ENCODE assay signal across 20 cellular contexts in the genomic region with DNA sequence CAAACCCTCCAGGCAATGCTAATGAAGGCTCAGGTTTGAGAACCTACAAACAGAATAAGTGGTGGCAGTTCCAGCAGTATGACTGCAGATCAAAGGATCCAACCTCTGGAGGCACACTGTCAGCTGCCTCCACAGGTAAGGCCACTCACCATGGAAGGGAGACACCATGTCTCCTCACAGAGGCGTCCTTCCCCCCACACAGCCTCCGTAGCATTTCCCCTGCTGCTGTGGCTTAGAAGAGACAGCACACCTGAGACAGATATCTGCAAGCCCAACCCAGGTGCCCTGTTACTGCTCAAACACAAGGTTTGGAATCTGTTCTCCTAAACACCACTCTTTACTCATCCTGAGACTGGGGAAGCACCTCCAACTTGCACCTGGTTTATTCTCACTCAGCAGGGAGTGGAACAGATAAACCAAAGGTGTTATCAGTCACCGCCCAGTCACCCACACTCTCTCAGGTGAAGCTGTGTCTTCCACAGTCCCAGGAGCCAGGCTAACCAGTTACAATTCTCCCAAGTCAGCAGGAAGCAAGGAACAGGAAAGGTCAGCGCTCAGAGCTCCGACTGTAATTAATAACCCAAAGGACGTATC.
"Had no signal": no experiment of that assay in that cellular context is flagged by ENCODE, and none has a peak within 500 bp of the region (broad histone marks: within the 10 kb centered on the region; RNA-seq: fewer than 3 reads in every experiment).

No MANE protein-coding gene starts in this region.

- H3K27ac ChIP-seq: breast epithelium, gastroesophageal sphincter, heart right ventricle, sigmoid colon, SJCRH30, stomach, thoracic aorta had no signal

- H3K36me3 ChIP-seq: breast epithelium, gastroesophageal sphincter, heart right ventricle, sigmoid colon, SJCRH30, stomach, thoracic aorta had no signal

- H3K4me1 ChIP-seq: breast epithelium had no signal

- H3K27me3 Mint-ChIP-seq: activated B cell treated with CpG ODN at 0.5 μM for 24 hours; activated CD4-positive, alpha-beta T cell treated with anti-CD3 and anti-CD28 coated beads, Interleukin-2, amount 10 ng/mL, durations not matched to agents 7 days and 5 days; activated naive CD8-positive, alpha-beta T cell treated with anti-CD3 and anti-CD28 coated beads, Interleukin-2, amount 10 ng/mL, durations not matched to agents 7 days and 5 days; activated T-cell treated with anti-CD3 and anti-CD28 coated beads, Interleukin-2, amount 50 U/mL, for 24 hours; T-helper 17 cell had no signal

- H3K4me1 Mint-ChIP-seq: activated B cell treated with CpG ODN at 0.5 μM for 24 hours; activated naive CD8-positive, alpha-beta T cell treated with anti-CD3 and anti-CD28 coated beads, Interleukin-2, amount 10 ng/mL, durations not matched to agents 7 days and 5 days had no signal

- H3K27ac Mint-ChIP-seq: activated B cell treated with CpG ODN at 0.5 μM for 24 hours; activated CD4-positive, alpha-beta T cell treated with anti-CD3 and anti-CD28 coated beads, Interleukin-2, amount 10 ng/mL, durations not matched to agents 7 days and 5 days; activated naive CD8-positive, alpha-beta T cell treated with anti-CD3 and anti-CD28 coated beads, Interleukin-2, amount 10 ng/mL, durations not matched to agents 7 days and 5 days; activated T-cell treated with anti-CD3 and anti-CD28 coated beads, Interleukin-2, amount 50 U/mL, for 24 hours; dendritic cell treated with granulocyte-macrophage colony-stimulating factor and Interleukin-4, amounts not matched to agents 40 ng/mL and 50 ng/mL, for 4 days; natural killer cell treated with Interleukin-12 subunit alpha and Interleukin-12 subunit beta and Interleukin-15 and Interleukin-18, amount 100 ng/mL, for 72 hours; T-helper 17 cell had no signal

- DNase-seq: activated B cell treated with CpG ODN at 0.5 μM for 24 hours; activated CD4-positive, alpha-beta T cell treated with anti-CD3 and anti-CD28 coated beads, Interleukin-2, amount 10 ng/mL, durations not matched to agents 7 days and 5 days; activated effector memory CD4-positive, alpha-beta T cell treated with anti-CD3 and anti-CD28 coated beads, Interleukin-2, amount 50 U/mL, for 16 hours; activated naive CD8-positive, alpha-beta T cell treated with anti-CD3 and anti-CD28 coated beads, Interleukin-2, amount 10 ng/mL, durations not matched to agents 7 days and 5 days; activated T-cell treated with anti-CD3 and anti-CD28 coated beads, Interleukin-2, amount 50 U/mL, for 24 hours; cerebellar nuclear complex; effector memory CD4-positive, alpha-beta T cell; heart right ventricle; left colon; mammary epithelial cell; sigmoid colon; SJCRH30; stimulated activated CD4-positive, alpha-beta T cell treated with anti-CD3 and anti-CD28 coated beads, Interleukin-1b, Interleukin-23, amount 100 ng/mL, for 48 hours; stomach; T-helper 17 cell had no signal

- H3K27me3 ChIP-seq: breast epithelium, gastroesophageal sphincter, heart right ventricle, sigmoid colon, SJCRH30, stomach had no signal

- H3K36me3 Mint-ChIP-seq: natural killer cell treated with Interleukin-12 subunit alpha and Interleukin-12 subunit beta and Interleukin-15 and Interleukin-18, amount 100 ng/mL, for 72 hours had no signal

- H3K4me3 ChIP-seq: breast epithelium, gastroesophageal sphincter, heart right ventricle, sigmoid colon, SJCRH30, stomach, thoracic aorta had no signal

- H3K4me3 Mint-ChIP-seq: activated B cell treated with CpG ODN at 0.5 μM for 24 hours; activated CD4-positive, alpha-beta T cell treated with anti-CD3 and anti-CD28 coated beads, Interleukin-2, amount 10 ng/mL, durations not matched to agents 7 days and 5 days; activated naive CD8-positive, alpha-beta T cell treated with anti-CD3 and anti-CD28 coated beads, Interleukin-2, amount 10 ng/mL, durations not matched to agents 7 days and 5 days; activated T-cell treated with anti-CD3 and anti-CD28 coated beads, Interleukin-2, amount 50 U/mL, for 24 hours; dendritic cell treated with granulocyte-macrophage colony-stimulating factor and Interleukin-4, amounts not matched to agents 40 ng/mL and 50 ng/mL, for 4 days; natural killer cell treated with Interleukin-12 subunit alpha and Interleukin-12 subunit beta and Interleukin-15 and Interleukin-18, amount 100 ng/mL, for 72 hours; T-helper 17 cell had no signal

- H3K9me3 Mint-ChIP-seq: activated B cell treated with CpG ODN at 0.5 μM for 24 hours; activated CD4-positive, alpha-beta T cell treated with anti-CD3 and anti-CD28 coated beads, Interleukin-2, amount 10 ng/mL, durations not matched to agents 7 days and 5 days; activated naive CD8-positive, alpha-beta T cell treated with anti-CD3 and anti-CD28 coated beads, Interleukin-2, amount 10 ng/mL, durations not matched to agents 7 days and 5 days; activated T-cell treated with anti-CD3 and anti-CD28 coated beads, Interleukin-2, amount 50 U/mL, for 24 hours; dendritic cell treated with granulocyte-macrophage colony-stimulating factor and Interleukin-4, amounts not matched to agents 40 ng/mL and 50 ng/mL, for 4 days; natural killer cell treated with Interleukin-12 subunit alpha and Interleukin-12 subunit beta and Interleukin-15 and Interleukin-18, amount 100 ng/mL, for 72 hours had no signal

- H3K9me3 ChIP-seq: breast epithelium, gastroesophageal sphincter, heart right ventricle, sigmoid colon, stomach, thoracic aorta had no signal

- ATAC-seq: gastroesophageal sphincter; heart right ventricle; left colon; natural killer cell treated with Interleukin-12 subunit alpha and Interleukin-12 subunit beta and Interleukin-15 and Interleukin-18, amount 100 ng/mL, for 72 hours; T-helper 17 cell had no signal
